Comparison of ENCODE assay signal across 26 cellular contexts in genomic region chr12:114853003-114853529, GRCh38.
A peak's percentile ranks its signal among the peaks of the same experiment; 100 is the strongest.
DNase-seq lines count a peak whose midpoint lies in the region; ATAC-seq and TF ChIP-seq lines count a peak whose summit lies in the region.
"Had no signal": no experiment of that assay in that cellular context is flagged by ENCODE, and none has a peak within 500 bp of the region (broad histone marks: within the 10 kb centered on the region; RNA-seq: fewer than 3 reads in every experiment).

No MANE protein-coding gene starts in this region.

- no peak overlapping the region for H3K4me3 Mint-ChIP-seq in glutamatergic neuron (ENCODE audit: unreplicated experiment)
- H3K4me3 Mint-ChIP-seq: immature natural killer cell had no signal

- intact Hi-C loops in A673 (cut with micrococcal nuclease; ENCODE audit: unreplicated experiment), result no loop called here

- no peaks in the 10 kb centered on the region for H3K4me1 ChIP-seq in A673 (ENCODE audit: insufficient read depth, low read length, poor library complexity, severe bottlenecking)
- H3K4me1 ChIP-seq: esophagus squamous epithelium, spleen had no signal

- H3K27me3 ChIP-seq in A673 (replicated peaks; ENCODE audit: insufficient read depth, low read depth, low read length, poor library complexity), result no peaks in the 10 kb centered on the region
- H3K27me3 ChIP-seq: brain microvascular endothelial cell, esophagus squamous epithelium, ovary, SJSA1, spleen had no signal

- peaks cover 15% of the 10 kb centered on the region for H3K36me3 Mint-ChIP-seq in glutamatergic neuron (ENCODE audit: unreplicated experiment)
- H3K36me3 Mint-ChIP-seq: activated naive CD4-positive, alpha-beta T cell treated with anti-CD3 and anti-CD28 coated beads, Interleukin-2, amount 50 U/mL, for 72 hours; immature natural killer cell had no signal

- TF ChIP-seq CTCF in glutamatergic neuron (IDR thresholded peaks at IDR 0.05; ENCODE audit: partially characterized antibody, unreplicated experiment) (no peak), A673 (conservative IDR thresholded peaks at IDR 0.05; ENCODE audit: low read depth, low read length) (no peak)

- peaks cover 3% of the 10 kb centered on the region for H3K27me3 Mint-ChIP-seq in glutamatergic neuron (ENCODE audit: unreplicated experiment)

- ATAC-seq in HG02852 (IDR thresholded peaks at IDR 0.05; ENCODE audit: unreplicated experiment), result no peak
- ATAC-seq: activated naive CD4-positive, alpha-beta T cell treated with anti-CD3 and anti-CD28 coated beads, Interleukin-2, amount 50 U/mL, for 72 hours; left cardiac atrium; stimulated activated naive CD8-positive, alpha-beta T cell treated with anti-CD3 and anti-CD28 coated beads, Interleukin-15, Interleukin-2, amounts not matched to agents 100 U/mL and 50 U/mL, for 24 hours had no signal

- peaks cover 5% of the 10 kb centered on the region for H3K9me3 Mint-ChIP-seq in glutamatergic neuron (ENCODE audit: unreplicated experiment)

- no TSS peak for BruUV-seq in A673 (replicated peaks; lab: Mats Ljungman, UMichigan)

- peaks cover 11% of the 10 kb centered on the region for H3K9me3 ChIP-seq in A673 (ENCODE audit: low read depth, low read length, poor library complexity, severe bottlenecking)
- H3K9me3 ChIP-seq: esophagus squamous epithelium, ovary, SJSA1 had no signal

- peak; percentile 49 for DNase-seq in AG08395 (ENCODE audit: low spot score)
- peak; percentile 53 for DNase-seq in GM04504 (ENCODE audit: low read depth)
- DNase-seq in RPMI7951 (ENCODE audit: low read depth), result peak; percentile 10
- DNase-seq in glutamatergic neuron, result no peak
- DNase-seq in occipital lobe (lab: John Stamatoyannopoulos, UW), result no peak
- no peak for DNase-seq in A673 (ENCODE audit: low spot score)
- DNase-seq: activated CD4-positive, alpha-beta T cell treated with anti-CD3 and anti-CD28 coated beads for 4 hours; activated effector memory CD4-positive, alpha-beta T cell treated with Interleukin-2 at 50 U/mL for 16 hours; amygdala; brain microvascular endothelial cell; DMS79 treated with DMSO at 0.1 percent for 48 hours; esophagus squamous epithelium; hypothalamus; immature natural killer cell; left cardiac atrium; NCI-H1436; ovary; spleen; stimulated activated CD4-positive, alpha-beta T cell treated with anti-CD3 and anti-CD28 coated beads, Interleukin-2, amount 100 ng/mL, for 24 hours; stimulated activated naive CD8-positive, alpha-beta T cell treated with anti-CD3 and anti-CD28 coated beads, Interleukin-15, Interleukin-2, amounts not matched to agents 100 U/mL and 50 U/mL, for 24 hours; T1000; WERI-Rb-1 had no signal

- POLR2A ChIA-PET in A673 (lab: Charles Lee; ENCODE audit: low non-redundant PET), result no interaction called here

- peak overlapping the region; percentile 65 for H3K27ac Mint-ChIP-seq in glutamatergic neuron (ENCODE audit: unreplicated experiment)
- H3K27ac Mint-ChIP-seq: activated naive CD4-positive, alpha-beta T cell treated with anti-CD3 and anti-CD28 coated beads, Interleukin-2, amount 50 U/mL, for 72 hours; immature natural killer cell had no signal

- no peaks in the 10 kb centered on the region for H3K36me3 ChIP-seq in A673 (ENCODE audit: insufficient read depth, low read length, poor library complexity, severe bottlenecking)
- H3K36me3 ChIP-seq: brain microvascular endothelial cell, esophagus squamous epithelium, ovary, SJSA1, spleen, WERI-Rb-1 had no signal

- H3K4me3 ChIP-seq in A673 (ENCODE audit: low read depth, low read length, poor library complexity, severe bottlenecking), result no peak overlapping the region
- H3K4me3 ChIP-seq: esophagus squamous epithelium, ovary, SJSA1, spleen had no signal

- no peak overlapping the region for H3K27ac ChIP-seq in A673 (ENCODE audit: low read depth, low read length, poor library complexity, severe bottlenecking)
- H3K27ac ChIP-seq: brain microvascular endothelial cell, esophagus squamous epithelium, ovary, RWPE1, SJSA1, spleen, WERI-Rb-1 had no signal

- peaks cover 5% of the 10 kb centered on the region for H3K4me1 Mint-ChIP-seq in glutamatergic neuron (ENCODE audit: low read depth, unreplicated experiment)
- H3K4me1 Mint-ChIP-seq: immature natural killer cell had no signal

- CTCF ChIA-PET in A673 (lab: Charles Lee), result no interaction called here

Comparison
In these comparisons a context has a peak if more than half of its experiments do, and no peak if none do; other contexts are left out.
1. DNase-seq: peak in AG08395 (single experiment), GM04504 (single experiment) and RPMI7951 (single experiment); none in glutamatergic neuron (single experiment), occipital lobe (single experiment) and A673 (single experiment).